ENCODE assay signal across 12 cellular contexts in the genomic region with DNA sequence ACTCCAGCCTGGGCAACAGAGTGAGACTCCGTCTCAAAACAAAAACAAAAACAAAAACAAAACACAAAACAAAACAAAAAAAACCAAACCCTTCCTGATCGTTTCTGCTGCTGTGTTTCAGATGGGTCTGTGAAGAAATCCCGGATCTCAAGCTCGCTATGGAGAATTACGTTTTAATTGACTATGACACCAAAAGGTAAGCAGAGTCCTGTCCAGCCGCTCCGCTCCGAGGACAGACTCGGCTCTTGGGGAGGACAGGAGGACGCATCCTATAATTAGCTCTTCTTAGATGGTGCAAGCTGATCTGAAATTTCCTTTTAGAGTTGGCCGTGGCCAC. TPM values are rescaled to one million over a fixed set of nuclear protein-coding genes. Genes with fewer than 3 reads are reported as not detected.
DNase-seq lines count a peak whose midpoint lies in the region; ATAC-seq and TF ChIP-seq lines count a peak whose summit lies in the region.
"Had no signal": no experiment of that assay in that cellular context is flagged by ENCODE, and none has a peak within 500 bp of the region (broad histone marks: within the 10 kb centered on the region; RNA-seq: fewer than 3 reads in every experiment).

No MANE protein-coding gene starts in this region.

- H3K27me3 Mint-ChIP-seq in brain (no peaks in the 10 kb centered on the region), mesothelial cell of epicardium (ENCODE audit: low read depth) (no peaks in the 10 kb centered on the region)

- peak overlapping the region in 1 of 5 experiments; percentile 62 for H3K4me3 Mint-ChIP-seq in brain
- H3K4me3 Mint-ChIP-seq in mesothelial cell of epicardium: peak overlapping the region; percentile 38
- H3K4me3 Mint-ChIP-seq in stimulated activated effector memory CD8-positive, alpha-beta T cell treated with anti-CD3 and anti-CD28 coated beads, Interleukin-12 subunit alpha, Interleukin-12 subunit beta, amount 100 ng/mL, for 72 hours: no peak overlapping the region
- H3K4me3 Mint-ChIP-seq: T-helper 1 cell treated with Interleukin-12 subunit alpha and Interleukin-12 subunit beta and Interleukin-4 antibody, amounts not matched to agents 30 μg/mL and 1 μg/mL, for 36 hours had no signal

- no peak for DNase-seq in mesothelial cell of epicardium (ENCODE audit: low spot score in 2 of 2, unreplicated experiment in 2 of 2)
- no peak for DNase-seq in stimulated activated effector memory CD8-positive, alpha-beta T cell treated with anti-CD3 and anti-CD28 coated beads, Interleukin-12 subunit alpha, Interleukin-12 subunit beta, amount 100 ng/mL, for 72 hours (ENCODE audit: low spot score in 2 of 2)
- DNase-seq in activated CD4-positive, alpha-beta T cell treated with anti-CD3 and anti-CD28 coated beads, Interleukin-2, amount 50 U/mL, for 1 hour: no peak
- DNase-seq in dermis blood vessel endothelial cell: no peak
- no peak for DNase-seq in NOMO-1 (lab: John Stamatoyannopoulos, UW; ENCODE audit: unreplicated experiment in 2 of 2)
- DNase-seq: NCI-H1417; stimulated activated naive CD4-positive, alpha-beta T cell treated with Interleukin-2 at 50 U/mL for 16 hours had no signal

- H3K27ac Mint-ChIP-seq in brain (peak overlapping the region in 4 of 5 experiments; percentile 42 to 86 (median 74)), mesothelial cell of epicardium (peak overlapping the region; percentile 99)
- H3K27ac Mint-ChIP-seq in stimulated activated effector memory CD8-positive, alpha-beta T cell treated with anti-CD3 and anti-CD28 coated beads, Interleukin-12 subunit alpha, Interleukin-12 subunit beta, amount 100 ng/mL, for 72 hours: peak overlapping the region; percentile 50
- H3K27ac Mint-ChIP-seq: T-helper 1 cell treated with Interleukin-12 subunit alpha and Interleukin-12 subunit beta and Interleukin-4 antibody, amounts not matched to agents 30 μg/mL and 1 μg/mL, for 36 hours had no signal

- ATAC-seq in stimulated activated effector memory CD8-positive, alpha-beta T cell treated with anti-CD3 and anti-CD28 coated beads, Interleukin-12 subunit alpha, Interleukin-12 subunit beta, amount 100 ng/mL, for 72 hours: no peak
- ATAC-seq in GM21526 (IDR thresholded peaks at IDR 0.05; ENCODE audit: low FRiP score, unreplicated experiment): no peak

- no peak for TF ChIP-seq CTCF in C4-2B (conservative IDR thresholded peaks at IDR 0.05)
- no peak for TF ChIP-seq CTCF in brain (conservative IDR thresholded peaks at IDR 0.05)
- no peak for TF ChIP-seq CTCF in mesothelial cell of epicardium (IDR thresholded peaks at IDR 0.05; ENCODE audit: unreplicated experiment)

- H3K9me3 Mint-ChIP-seq in brain (no peaks in the 10 kb centered on the region), mesothelial cell of epicardium (no peaks in the 10 kb centered on the region)
- no peaks in the 10 kb centered on the region for H3K9me3 Mint-ChIP-seq in stimulated activated effector memory CD8-positive, alpha-beta T cell treated with anti-CD3 and anti-CD28 coated beads, Interleukin-12 subunit alpha, Interleukin-12 subunit beta, amount 100 ng/mL, for 72 hours
- H3K9me3 Mint-ChIP-seq: T-helper 1 cell treated with Interleukin-12 subunit alpha and Interleukin-12 subunit beta and Interleukin-4 antibody, amounts not matched to agents 30 μg/mL and 1 μg/mL, for 36 hours had no signal

- H3K27ac ChIP-seq in C4-2B: peak overlapping the region; percentile 62
- H3K27ac ChIP-seq: KMS-11 had no signal

- H3K36me3 Mint-ChIP-seq in brain (peaks cover 28% of the 10 kb centered on the region), mesothelial cell of epicardium (peaks cover 12% of the 10 kb centered on the region)
- peaks cover 99% of the 10 kb centered on the region for H3K36me3 Mint-ChIP-seq in stimulated activated effector memory CD8-positive, alpha-beta T cell treated with anti-CD3 and anti-CD28 coated beads, Interleukin-12 subunit alpha, Interleukin-12 subunit beta, amount 100 ng/mL, for 72 hours

- H3K4me1 Mint-ChIP-seq in brain (peaks cover 18% of the 10 kb centered on the region), mesothelial cell of epicardium (peaks cover 26% of the 10 kb centered on the region)
- H3K4me1 Mint-ChIP-seq in stimulated activated effector memory CD8-positive, alpha-beta T cell treated with anti-CD3 and anti-CD28 coated beads, Interleukin-12 subunit alpha, Interleukin-12 subunit beta, amount 100 ng/mL, for 72 hours: peaks cover 52% of the 10 kb centered on the region

RNA-seq across cellular contexts. Expression of a gene that starts 22.0 kb away (rescaled TPM):
- 23.7 TPM for polyA plus RNA-seq in brain (ENCODE audit: insufficient read depth, low read depth, low replicate concordance)
- total RNA-seq in mesothelial cell of epicardium (54.1 to 59.1 TPM (median 58.2 TPM) in 3 replicates), dermis blood vessel endothelial cell (5.4 and 8.8 TPM in 2 replicates)

RNA-seq across cellular contexts. Expression of a gene that starts 34.3 kb away (rescaled TPM):
- polyA plus RNA-seq in brain (ENCODE audit: insufficient read depth, low read depth, low replicate concordance): 150 TPM
- total RNA-seq in mesothelial cell of epicardium: 107 to 116 TPM (median 115 TPM) in 3 replicates
- 75.7 and 137 TPM in 2 replicates for total RNA-seq in dermis blood vessel endothelial cell

RNA-seq across cellular contexts. Expression of a gene that starts 50.4 kb away (rescaled TPM):
- polyA plus RNA-seq in brain (ENCODE audit: insufficient read depth, low read depth, low replicate concordance): 124 TPM
- 73.4 to 75.6 TPM (median 73.8 TPM) in 3 replicates for total RNA-seq in mesothelial cell of epicardium
- 64.0 and 84.9 TPM in 2 replicates for total RNA-seq in dermis blood vessel endothelial cell

RNA-seq across cellular contexts. Expression of a gene that starts 50.9 kb away (rescaled TPM):
- polyA plus RNA-seq in brain (ENCODE audit: insufficient read depth, low read depth, low replicate concordance): 300 TPM
- total RNA-seq in mesothelial cell of epicardium (142 to 156 TPM (median 146 TPM) in 3 replicates), dermis blood vessel endothelial cell (43.4 and 93.6 TPM in 2 replicates)
